10 cellular contexts compared by ENCODE assay signal in genomic region chr11:128525411-128526243, GRCh38.
DNase-seq lines count a peak whose midpoint lies in the region; ATAC-seq and TF ChIP-seq lines count a peak whose summit lies in the region.
"Had no signal": no experiment of that assay in that cellular context is flagged by ENCODE, and none has a peak within 500 bp of the region (broad histone marks: within the 10 kb centered on the region; RNA-seq: fewer than 3 reads in every experiment).

No MANE protein-coding gene starts in this region.

- peaks cover 10 to 12% of the 10 kb centered on the region in 2 donors for H3K36me3 Mint-ChIP-seq in activated T-cell treated with anti-CD3 and anti-CD28 coated beads, Interleukin-2, amount 50 U/mL, for 72 hours (ENCODE audit: insufficient read depth in 2 of 2)

- peaks cover 80% of the 10 kb centered on the region for H3K4me1 Mint-ChIP-seq in activated T-cell treated with anti-CD3 and anti-CD28 coated beads, Interleukin-2, amount 50 U/mL, for 72 hours (ENCODE audit: low read depth)

- no peaks in the 10 kb centered on the region for H3K27me3 Mint-ChIP-seq in activated T-cell treated with anti-CD3 and anti-CD28 coated beads, Interleukin-2, amount 50 U/mL, for 72 hours (ENCODE audit: low read depth)
- H3K27me3 Mint-ChIP-seq: B cell, naive B cell had no signal

- H3K27ac Mint-ChIP-seq in activated T-cell treated with anti-CD3 and anti-CD28 coated beads, Interleukin-2, amount 50 U/mL, for 72 hours, result peak overlapping the region; percentile 98
- H3K27ac Mint-ChIP-seq: B cell had no signal

- TF ChIP-seq POLR2A in erythroblast (IDR thresholded peaks at IDR 0.05; ENCODE audit: low read length), result no peak

- peak; percentile 54 to 58 for ATAC-seq in activated T-cell treated with anti-CD3 and anti-CD28 coated beads, Interleukin-2, amount 50 U/mL, for 72 hours (replicated peaks in 1 of 2)
- no peak for ATAC-seq in HG03135 (IDR thresholded peaks at IDR 0.05; ENCODE audit: unreplicated experiment)

- H3K4me3 Mint-ChIP-seq in activated T-cell treated with anti-CD3 and anti-CD28 coated beads, Interleukin-2, amount 50 U/mL, for 72 hours, result peak overlapping the region; percentile 71 to 85
- H3K4me3 Mint-ChIP-seq: B cell had no signal

- peak; percentile 22 for DNase-seq in activated gamma-delta T cell treated with Interleukin-2 at 50 U/mL for 16 hours
- no peak for DNase-seq in activated gamma-delta T cell (lab: John Stamatoyannopoulos, UW)
- no peak for DNase-seq in activated T-cell treated with anti-CD3 and anti-CD28 coated beads, Interleukin-2, amount 50 U/mL, for 72 hours
- DNase-seq in iPS-NIHi11 (ENCODE audit: low spot score), result peak; percentile 43
- peak; percentile 85 for DNase-seq in superior temporal gyrus (ENCODE audit: extremely low spot score)
- no peak for DNase-seq in NCI-H446 (lab: John Stamatoyannopoulos, UW)
- no peak for DNase-seq in erythroblast (lab: John Stamatoyannopoulos, UW)
- DNase-seq: naive B cell had no signal

- H3K9me3 Mint-ChIP-seq in activated T-cell treated with anti-CD3 and anti-CD28 coated beads, Interleukin-2, amount 50 U/mL, for 72 hours, result peaks cover 2% of the 10 kb centered on the region in 2 donors
- H3K9me3 Mint-ChIP-seq: naive B cell had no signal

Comparison
In these comparisons a context has a peak if more than half of its experiments do, and no peak if none do; other contexts are left out.
1. DNase-seq: peak in activated gamma-delta T cell treated with Interleukin-2 at 50 U/mL for 16 hours (single experiment), iPS-NIHi11 (single experiment) and superior temporal gyrus (single experiment); none in activated gamma-delta T cell (single experiment), activated T-cell treated with anti-CD3 and anti-CD28 coated beads, Interleukin-2, amount 50 U/mL, for 72 hours (0 of 2), NCI-H446 (0 of 2) and erythroblast (0 of 2).